In the genomic region with DNA sequence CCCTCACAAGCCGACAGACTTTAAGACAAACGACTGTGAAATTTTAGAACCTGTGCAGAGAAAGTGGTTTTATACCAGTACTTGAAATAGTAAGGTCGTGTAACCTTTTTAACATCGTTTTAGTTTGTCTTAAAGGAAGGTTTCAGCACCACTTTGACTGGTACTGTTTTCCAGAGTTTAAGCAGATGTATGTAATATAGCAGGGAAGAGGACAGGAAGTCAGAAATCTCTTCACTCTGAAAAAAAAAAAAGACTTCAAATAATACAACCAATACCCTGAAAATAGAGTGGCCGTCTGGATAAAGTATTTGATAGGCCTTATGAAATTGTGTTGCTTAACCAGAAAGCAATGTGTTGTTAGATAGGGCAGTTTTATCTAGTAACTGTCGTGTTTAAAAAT, we compare ENCODE assay signal across 8 cellular contexts. TPM values are rescaled to one million over a fixed set of nuclear protein-coding genes. Genes with fewer than 3 reads are reported as not detected.
DNase-seq lines count a peak whose midpoint lies in the region; ATAC-seq and TF ChIP-seq lines count a peak whose summit lies in the region.

No MANE protein-coding gene starts in this region.

- ATAC-seq in Right ventricle myocardium superior (ENCODE audit: poor library complexity) = no peak
- no peak for ATAC-seq in HG02798 (IDR thresholded peaks at IDR 0.05; ENCODE audit: poor library complexity, unreplicated experiment)
- ATAC-seq in stimulated activated memory B cell treated with anti-CD40 and anti-IgM and Interleukin-4, amounts not matched to agents 10 μg/mL and 1 μg/mL and 100 μg/mL, for 72 hours = no peak

- peak overlapping the region; percentile 52 to 75 for H3K9ac ChIP-seq in liver (ENCODE audit: low read depth in 1 of 2, low read length in 2 of 2)

- H3K36me3 ChIP-seq in right atrium auricular region = no peaks in the 10 kb centered on the region
- no peaks in the 10 kb centered on the region for H3K36me3 ChIP-seq in liver (ENCODE audit: control insufficient read depth in 4 of 4, insufficient read depth in 3 of 4, low read depth in 1 of 4, low read length in 3 of 4)

- H3K4me3 Mint-ChIP-seq in stimulated activated memory B cell treated with anti-CD40 and anti-IgM and Interleukin-4, amounts not matched to agents 10 μg/mL and 1 μg/mL and 100 μg/mL, for 72 hours = no peak overlapping the region

- H3K27ac ChIP-seq in right atrium auricular region = peak overlapping the region; percentile 84 to 95
- H3K27ac ChIP-seq in liver (ENCODE audit: low read depth in 1 of 2, low read length in 2 of 2) = peak overlapping the region; percentile 93 to 96

- TF ChIP-seq RAD21 in liver (IDR thresholded peaks at IDR 0.05) = no peak

- TF ChIP-seq CTCF in right atrium auricular region (IDR thresholded peaks at IDR 0.05) (no peak), astrocyte of the spinal cord (IDR thresholded peaks at IDR 0.05; ENCODE audit: low read depth, low read length) (no peak), liver (IDR thresholded peaks at IDR 0.05; ENCODE audit: low read depth, low read length, missing input control) (no peak)

- intact Hi-C loops in Right ventricle myocardium superior (cut with DNase I) = loop anchor here (10.0 kb wide), 2 partner anchors 167 to 313 kb away; no protein-coding TSS in a partner anchor

- H3K9me3 ChIP-seq in right atrium auricular region (no peaks in the 10 kb centered on the region), liver (ENCODE audit: control insufficient read depth in 4 of 4, low read length in 3 of 4) (no peaks in the 10 kb centered on the region)

- peaks cover 10% of the 10 kb centered on the region for H3K4me1 Mint-ChIP-seq in stimulated activated memory B cell treated with anti-CD40 and anti-IgM and Interleukin-4, amounts not matched to agents 10 μg/mL and 1 μg/mL and 100 μg/mL, for 72 hours

- H3K36me3 Mint-ChIP-seq in stimulated activated memory B cell treated with anti-CD40 and anti-IgM and Interleukin-4, amounts not matched to agents 10 μg/mL and 1 μg/mL and 100 μg/mL, for 72 hours = no peaks in the 10 kb centered on the region

- H3K4me3 ChIP-seq in right atrium auricular region = peak overlapping the region; percentile 85 to 91
- H3K4me3 ChIP-seq in astrocyte of the spinal cord (ENCODE audit: low read depth, low read length) = peak overlapping the region; percentile 73
- peak overlapping the region; percentile 60 to 98 (median 67) for H3K4me3 ChIP-seq in liver (ENCODE audit: low read depth in 1 of 3, low read length in 3 of 3)

- DNase-seq in right atrium auricular region (ENCODE audit: low spot score) = no peak
- no peak for DNase-seq in Right ventricle myocardium superior
- peak; percentile 59 for DNase-seq in astrocyte of the spinal cord (ENCODE audit: low read depth, low spot score)
- no peak for DNase-seq in SHP77 (lab: John Stamatoyannopoulos, UW)
- no peak for DNase-seq in NCI-H1436 (lab: John Stamatoyannopoulos, UW)

- H3K9me3 Mint-ChIP-seq in stimulated activated memory B cell treated with anti-CD40 and anti-IgM and Interleukin-4, amounts not matched to agents 10 μg/mL and 1 μg/mL and 100 μg/mL, for 72 hours = no peaks in the 10 kb centered on the region

- H3K27me3 Mint-ChIP-seq in stimulated activated memory B cell treated with anti-CD40 and anti-IgM and Interleukin-4, amounts not matched to agents 10 μg/mL and 1 μg/mL and 100 μg/mL, for 72 hours = peaks cover 48% of the 10 kb centered on the region

- WGBS in liver = 6% methylated on average over 6 of the region's 6 CpGs

- no peak overlapping the region for H3K27ac Mint-ChIP-seq in stimulated activated memory B cell treated with anti-CD40 and anti-IgM and Interleukin-4, amounts not matched to agents 10 μg/mL and 1 μg/mL and 100 μg/mL, for 72 hours

- H3K4me1 ChIP-seq in right atrium auricular region = peaks cover 0 to 56% of the 10 kb centered on the region in 2 donors
- peaks cover 5 to 52% (median 48%) of the 10 kb centered on the region in 4 donors for H3K4me1 ChIP-seq in liver (ENCODE audit: control insufficient read depth in 4 of 4, insufficient read depth in 4 of 4, low read length in 3 of 4)

- in situ Hi-C loops in astrocyte of the spinal cord (cut with HindIII; ENCODE audit: low sequenced_read_pairs) = no loop called here

- H3K27me3 ChIP-seq in right atrium auricular region (no peaks in the 10 kb centered on the region), liver (ENCODE audit: control insufficient read depth in 4 of 4, insufficient read depth in 4 of 4, low read length in 3 of 4) (no peaks in the 10 kb centered on the region)

TF ChIP-seq in liver, 16 proteins besides CTCF, POLR2A, EP300 and RAD21:
- TF ChIP-seq TAF1 (conservative IDR thresholded peaks at IDR 0.05) = no peak
- peak; percentile 19 for TF ChIP-seq REST (IDR thresholded peaks at IDR 0.05)
- peak in 1 of 2 donors; percentile 9 for TF ChIP-seq HNF4A (conservative IDR thresholded peaks at IDR 0.05)

RNA-seq across cellular contexts. Expression of gene SPATS2L, which starts 1.5 kb away (rescaled TPM):
- total RNA-seq in right atrium auricular region (100 to 1,000 TPM; 103 to 126 TPM), Right ventricle myocardium superior (71.1 TPM), liver (10 to 100 TPM; 31.4 to 46.9 TPM)
- 10 to 100 TPM; 37.8 to 49.9 TPM for polyA plus RNA-seq in liver
